ENCODE assay signal across 18 cellular contexts in the genomic region with DNA sequence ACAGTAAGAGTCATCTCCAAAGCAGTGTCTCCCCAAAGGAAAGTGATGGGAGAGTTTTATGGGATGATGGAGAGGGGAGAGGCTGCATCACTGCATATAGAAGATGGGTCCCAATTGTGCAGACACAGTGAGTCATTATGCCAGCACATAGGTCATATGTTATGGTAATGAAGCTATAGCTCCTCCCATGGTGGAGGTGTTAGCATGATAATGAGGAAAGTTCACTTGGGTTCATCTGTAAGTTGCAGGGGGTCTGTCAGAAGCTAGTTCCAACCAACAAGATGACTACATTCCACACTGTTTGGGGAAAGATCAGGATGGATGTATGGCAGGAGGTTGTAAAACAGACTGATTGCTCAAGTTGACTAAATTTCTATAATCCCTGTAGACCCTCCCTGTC.
"Had no signal": no experiment of that assay in that cellular context is flagged by ENCODE, and none has a peak within 500 bp of the region (broad histone marks: within the 10 kb centered on the region; RNA-seq: fewer than 3 reads in every experiment).

No MANE protein-coding gene starts in this region.

- H3K4me3 Mint-ChIP-seq: activated CD4-positive, alpha-beta T cell treated with anti-CD3 and anti-CD28 coated beads, Interleukin-2, amount 10 ng/mL, durations not matched to agents 24 days and 14 days; activated naive CD4-positive, alpha-beta T cell treated with anti-CD3 and anti-CD28 coated beads, Interleukin-2, amount 10 ng/mL, durations not matched to agents 7 days and 5 days; activated naive CD8-positive, alpha-beta T cell treated with anti-CD3 and anti-CD28 coated beads, Interleukin-2, amount 50 U/mL, for 24 hours; activated T-cell treated with anti-CD3 and anti-CD28 coated beads, Interleukin-2, amount 50 U/mL, for 4 hours; central memory CD8-positive, alpha-beta T cell; naive thymus-derived CD8-positive, alpha-beta T cell had no signal

- H3K36me3 ChIP-seq: brain microvascular endothelial cell, colonic mucosa, neutrophil had no signal

- H3K9me3 Mint-ChIP-seq: activated CD4-positive, alpha-beta T cell treated with anti-CD3 and anti-CD28 coated beads, Interleukin-2, amount 10 ng/mL, durations not matched to agents 24 days and 14 days had no signal

- DNase-seq: activated CD4-positive, alpha-beta T cell treated with anti-CD3 and anti-CD28 coated beads, Interleukin-2, amount 10 ng/mL, durations not matched to agents 24 days and 14 days; activated CD8-positive, alpha-beta memory T cell treated with anti-CD3 and anti-CD28 coated beads, Interleukin-2, amount 50 U/mL, for 4 hours; activated naive CD4-positive, alpha-beta T cell treated with anti-CD3 and anti-CD28 coated beads, Interleukin-2, amount 10 ng/mL, durations not matched to agents 7 days and 5 days; activated naive CD8-positive, alpha-beta T cell treated with anti-CD3 and anti-CD28 coated beads, Interleukin-2, amount 50 U/mL, for 24 hours; activated T-cell treated with anti-CD3 and anti-CD28 coated beads, Interleukin-2, amount 50 U/mL, for 4 hours; aorta; brain microvascular endothelial cell; colonic mucosa; hypothalamus; left cardiac atrium; mesenchymal stem cell; naive thymus-derived CD8-positive, alpha-beta T cell; stimulated activated CD8-positive, alpha-beta memory T cell treated with anti-CD3 and anti-CD28 coated beads, Interleukin-4, amount 100 ng/mL, for 48 hours; stimulated activated naive CD4-positive, alpha-beta T cell; T1000 had no signal

- H3K9me3 ChIP-seq: colonic mucosa, neutrophil had no signal

- H3K4me3 ChIP-seq: colonic mucosa had no signal

- H3K4me1 ChIP-seq: colonic mucosa, parathyroid adenoma had no signal

- H3K36me3 Mint-ChIP-seq: activated naive CD4-positive, alpha-beta T cell treated with anti-CD3 and anti-CD28 coated beads, Interleukin-2, amount 10 ng/mL, durations not matched to agents 7 days and 5 days; naive thymus-derived CD8-positive, alpha-beta T cell had no signal

- H3K27me3 ChIP-seq: brain microvascular endothelial cell, colonic mucosa, neutrophil had no signal

- H3K27ac Mint-ChIP-seq: activated CD4-positive, alpha-beta T cell treated with anti-CD3 and anti-CD28 coated beads, Interleukin-2, amount 10 ng/mL, durations not matched to agents 24 days and 14 days; activated naive CD4-positive, alpha-beta T cell treated with anti-CD3 and anti-CD28 coated beads, Interleukin-2, amount 10 ng/mL, durations not matched to agents 7 days and 5 days; activated naive CD8-positive, alpha-beta T cell treated with anti-CD3 and anti-CD28 coated beads, Interleukin-2, amount 50 U/mL, for 24 hours; naive thymus-derived CD8-positive, alpha-beta T cell had no signal

- ATAC-seq: activated naive CD8-positive, alpha-beta T cell treated with anti-CD3 and anti-CD28 coated beads, Interleukin-2, amount 50 U/mL, for 24 hours; activated T-cell treated with anti-CD3 and anti-CD28 coated beads, Interleukin-2, amount 50 U/mL, for 4 hours; left cardiac atrium; naive thymus-derived CD8-positive, alpha-beta T cell had no signal

- H3K4me1 Mint-ChIP-seq: activated CD4-positive, alpha-beta T cell treated with anti-CD3 and anti-CD28 coated beads, Interleukin-2, amount 10 ng/mL, durations not matched to agents 24 days and 14 days; activated naive CD4-positive, alpha-beta T cell treated with anti-CD3 and anti-CD28 coated beads, Interleukin-2, amount 10 ng/mL, durations not matched to agents 7 days and 5 days; activated naive CD8-positive, alpha-beta T cell treated with anti-CD3 and anti-CD28 coated beads, Interleukin-2, amount 50 U/mL, for 24 hours; central memory CD8-positive, alpha-beta T cell; naive thymus-derived CD8-positive, alpha-beta T cell had no signal

- H3K9ac ChIP-seq: parathyroid adenoma had no signal

- H3K27me3 Mint-ChIP-seq: activated CD4-positive, alpha-beta T cell treated with anti-CD3 and anti-CD28 coated beads, Interleukin-2, amount 10 ng/mL, durations not matched to agents 24 days and 14 days; activated naive CD4-positive, alpha-beta T cell treated with anti-CD3 and anti-CD28 coated beads, Interleukin-2, amount 10 ng/mL, durations not matched to agents 7 days and 5 days; activated naive CD8-positive, alpha-beta T cell treated with anti-CD3 and anti-CD28 coated beads, Interleukin-2, amount 50 U/mL, for 24 hours; central memory CD8-positive, alpha-beta T cell had no signal
